In genomic region chr2:3751832-3752231, GRCh38 we compare ENCODE assay signal across 36 cellular contexts. TPM values are rescaled to one million over a fixed set of nuclear protein-coding genes. Genes with fewer than 3 reads are reported as not detected.
"Had no signal": no experiment of that assay in that cellular context is flagged by ENCODE, and none has a peak within 500 bp of the region (broad histone marks: within the 10 kb centered on the region; RNA-seq: fewer than 3 reads in every experiment).

No MANE protein-coding gene starts in this region.

- H3K27ac Mint-ChIP-seq: activated CD4-positive, alpha-beta memory T cell treated with anti-CD3 and anti-CD28 coated beads for 36 hours; activated CD4-positive, alpha-beta T cell treated with anti-CD3 and anti-CD28 coated beads for 36 hours; activated CD4-positive, alpha-beta T cell treated with anti-CD3 and anti-CD28 coated beads, Interleukin-2, amount 10 ng/mL, durations not matched to agents 7 days and 5 days; activated naive CD4-positive, alpha-beta T cell treated with anti-CD3 and anti-CD28 coated beads for 36 hours; activated naive CD4-positive, alpha-beta T cell treated with anti-CD3 and anti-CD28 coated beads, Interleukin-2, amount 50 U/mL, for 72 hours; activated T-helper 1 cell treated with anti-CD3 and anti-CD28 coated beads, Interleukin-12 subunit alpha, Interleukin-12 subunit beta, Interleukin-2, Interleukin-4 antibody, amounts not matched to agents 30 ng/mL and 10 ng/mL and 1 ng/mL, durations not matched to agents 14 hours and 24 hours and 36 hours; T-helper 1 cell treated with Interleukin-12 subunit alpha and Interleukin-12 subunit beta and Interleukin-4 antibody, amounts not matched to agents 30 μg/mL and 1 μg/mL, for 36 hours; T-helper 2 cell treated with Interferon-gamma antibody and Interleukin-4, amounts not matched to agents 5 μg/mL and 100 μg/mL, for 36 hours; WTC11 had no signal

- H3K27me3 ChIP-seq: adrenal gland, body of pancreas, breast epithelium, MG63, Peyer's patch, SJSA1 had no signal

- H3K36me3 Mint-ChIP-seq: activated CD4-positive, alpha-beta memory T cell treated with anti-CD3 and anti-CD28 coated beads for 36 hours; activated naive CD4-positive, alpha-beta T cell treated with anti-CD3 and anti-CD28 coated beads, Interleukin-2, amount 50 U/mL, for 72 hours had no signal

- ATAC-seq: activated CD4-positive, alpha-beta T cell treated with anti-CD3 and anti-CD28 coated beads for 36 hours; activated CD4-positive, CD25-positive, alpha-beta regulatory T cell treated with anti-CD3 and anti-CD28 coated beads, Interleukin-2, amount 50 U/mL, for 24 hours; activated naive CD4-positive, alpha-beta T cell treated with anti-CD3 and anti-CD28 coated beads, Interleukin-2, amount 50 U/mL, for 72 hours; activated T-cell treated with anti-CD3 and anti-CD28 coated beads, Interleukin-2, amount 50 U/mL, for 4 hours; body of pancreas; PC-3; WTC11 had no signal

- H3K27me3 Mint-ChIP-seq: activated CD4-positive, alpha-beta T cell treated with anti-CD3 and anti-CD28 coated beads, Interleukin-2, amount 10 ng/mL, durations not matched to agents 7 days and 5 days had no signal

- H3K36me3 ChIP-seq: adrenal gland, breast epithelium, MG63, Peyer's patch, SJSA1 had no signal

- H3K27ac ChIP-seq: adrenal gland, body of pancreas, breast epithelium, Peyer's patch, SJSA1 had no signal

- H3K4me2 ChIP-seq: SK-N-SH had no signal

- H3K4me1 ChIP-seq: adrenal gland, breast epithelium, Peyer's patch, SJSA1 had no signal

- H3K9ac ChIP-seq: SK-N-SH had no signal

- H3K4me1 Mint-ChIP-seq: activated CD4-positive, alpha-beta T cell treated with anti-CD3 and anti-CD28 coated beads for 36 hours; activated CD4-positive, alpha-beta T cell treated with anti-CD3 and anti-CD28 coated beads, Interleukin-2, amount 10 ng/mL, durations not matched to agents 7 days and 5 days; WTC11 had no signal

- H3K9me3 ChIP-seq: adrenal gland, body of pancreas, breast epithelium, MG63, SJSA1, SK-N-SH had no signal

- H3K9me3 Mint-ChIP-seq: activated CD4-positive, alpha-beta memory T cell treated with anti-CD3 and anti-CD28 coated beads for 36 hours; activated naive CD4-positive, alpha-beta T cell treated with anti-CD3 and anti-CD28 coated beads for 36 hours had no signal

- H3K4me3 Mint-ChIP-seq: activated CD4-positive, alpha-beta memory T cell treated with anti-CD3 and anti-CD28 coated beads for 36 hours; activated CD4-positive, alpha-beta T cell treated with anti-CD3 and anti-CD28 coated beads for 36 hours; activated CD4-positive, alpha-beta T cell treated with anti-CD3 and anti-CD28 coated beads, Interleukin-2, amount 10 ng/mL, durations not matched to agents 7 days and 5 days; activated naive CD4-positive, alpha-beta T cell treated with anti-CD3 and anti-CD28 coated beads for 36 hours; activated T-cell treated with anti-CD3 and anti-CD28 coated beads, Interleukin-2, amount 50 U/mL, for 4 hours; activated T-helper 1 cell treated with anti-CD3 and anti-CD28 coated beads, Interleukin-12 subunit alpha, Interleukin-12 subunit beta, Interleukin-2, Interleukin-4 antibody, amounts not matched to agents 30 ng/mL and 10 ng/mL and 1 ng/mL, durations not matched to agents 14 hours and 24 hours and 36 hours; T-helper 1 cell treated with Interleukin-12 subunit alpha and Interleukin-12 subunit beta and Interleukin-4 antibody, amounts not matched to agents 30 μg/mL and 1 μg/mL, for 36 hours; T-helper 2 cell treated with Interferon-gamma antibody and Interleukin-4, amounts not matched to agents 5 μg/mL and 100 μg/mL, for 36 hours; WTC11 had no signal

- DNase-seq: activated CD4-positive, alpha-beta memory T cell treated with anti-CD3 and anti-CD28 coated beads for 36 hours; activated CD4-positive, alpha-beta T cell treated with anti-CD3 and anti-CD28 coated beads for 36 hours; activated CD4-positive, alpha-beta T cell treated with anti-CD3 and anti-CD28 coated beads, Interleukin-2, amount 10 ng/mL, durations not matched to agents 7 days and 5 days; activated CD8-positive, alpha-beta memory T cell treated with anti-CD3 and anti-CD28 coated beads, Interleukin-2, amount 50 U/mL, for 4 hours; activated gamma-delta T cell treated with Interleukin-2 at 50 U/mL for 16 hours; activated naive CD4-positive, alpha-beta T cell treated with anti-CD3 and anti-CD28 coated beads for 36 hours; activated T-cell treated with anti-CD3 and anti-CD28 coated beads for 4 hours; activated T-cell treated with anti-CD3 and anti-CD28 coated beads, Interleukin-2, amount 50 U/mL, for 4 hours; body of pancreas; Karpas-422; MG63; NCI-H1092; NCI-H1436 treated with DMSO at 0.1 percent for 48 hours; NCI-H1694 treated with DMSO at 0.1 percent for 48 hours; NCI-H2029; NCI-H345; NCI-H524 treated with DMSO at 0.1 percent for 48 hours; NCI-H748 treated with DMSO at 0.1 percent for 48 hours; NK-92 treated with Interleukin-12 subunit alpha and Interleukin-12 subunit beta, amount 100 ng/mL, for 24 hours; PC-3; Peyer's patch; RPMI8226; SHP77 treated with DMSO at 0.1 percent for 48 hours; SK-N-SH had no signal

- H3K4me3 ChIP-seq: adrenal gland, body of pancreas, breast epithelium, MG63, Peyer's patch, SJSA1 had no signal

RNA-seq across cellular contexts. Expression of gene DCDC2C, which starts 48.5 kb away (rescaled TPM):
- total RNA-seq: activated CD4-positive, alpha-beta memory T cell treated with anti-CD3 and anti-CD28 coated beads for 36 hours; activated CD4-positive, alpha-beta T cell treated with anti-CD3 and anti-CD28 coated beads for 36 hours; activated CD4-positive, alpha-beta T cell treated with anti-CD3 and anti-CD28 coated beads, Interleukin-2, amount 10 ng/mL, durations not matched to agents 7 days and 5 days; activated naive CD4-positive, alpha-beta T cell treated with anti-CD3 and anti-CD28 coated beads for 36 hours; activated naive CD4-positive, alpha-beta T cell treated with anti-CD3 and anti-CD28 coated beads, Interleukin-2, amount 50 U/mL, for 72 hours; activated T-cell treated with anti-CD3 and anti-CD28 coated beads, Interleukin-2, amount 50 U/mL, for 4 hours; activated T-helper 1 cell treated with anti-CD3 and anti-CD28 coated beads, Interleukin-12 subunit alpha, Interleukin-12 subunit beta, Interleukin-2, Interleukin-4 antibody, amounts not matched to agents 30 ng/mL and 10 ng/mL and 1 ng/mL, durations not matched to agents 14 hours and 24 hours and 36 hours; astrocyte; body of pancreas; cardiac septum; NCI-H460; PC-3; Peyer's patch; SJSA1; WTC11 had no signal
- polyA plus RNA-seq: SK-N-SH had no signal
